ENCODE assay signal across 18 cellular contexts in genomic region chrX:15549189-15550012, GRCh38. TPM values are rescaled to one million over a fixed set of nuclear protein-coding genes. Genes with fewer than 3 reads are reported as not detected.
DNase-seq lines count a peak whose midpoint lies in the region; ATAC-seq, FAIRE-seq and TF ChIP-seq lines count a peak whose summit lies in the region.
"Had no signal": no experiment of that assay in that cellular context is flagged by ENCODE, and none has a peak within 500 bp of the region (broad histone marks: within the 10 kb centered on the region; RNA-seq: fewer than 3 reads in every experiment).

No MANE protein-coding gene starts in this region.

- BruUV-seq in K562 (replicated peaks; lab: Mats Ljungman, UMichigan): no TSS peak

- H4K20me1 ChIP-seq in K562 (replicated peaks; ENCODE audit: control insufficient read depth, insufficient read depth, low read length): no peaks in the 10 kb centered on the region

- H3K4me3 ChIP-seq in HL-60 (replicated peaks; ENCODE audit: insufficient read depth, low read length): no peak overlapping the region
- no peak overlapping the region for H3K4me3 ChIP-seq in NB4 (ENCODE audit: low read depth, low read length)
- H3K4me3 ChIP-seq in K562: peak overlapping the region; percentile 24; the same call in 1 of the 2 replicates
- H3K4me3 ChIP-seq in tibial nerve: no peak overlapping the region
- H3K4me3 ChIP-seq: PC-9 had no signal

- 4% methylated on average over 8 of the region's 8 CpGs for WGBS in K562 (ENCODE audit: insufficient coverage, low coverage, missing lambda C conversion rate)
- 76 to 86% methylated on average over 6 to 8 of the region's 8 CpGs for WGBS in tibial nerve, 2 donors

- H3K27me3 ChIP-seq in HL-60 (ENCODE audit: insufficient read depth, poor library complexity, severe bottlenecking): peaks cover 5% of the 10 kb centered on the region
- H3K27me3 ChIP-seq in K562 (ENCODE audit: control insufficient read depth in 2 of 2, insufficient read depth in 2 of 2, low read length in 2 of 2): no peaks in the 10 kb centered on the region
- H3K27me3 ChIP-seq in tibial nerve: peaks cover 0 to 6% of the 10 kb centered on the region in 2 donors

- peaks cover 8 to 33% of the 10 kb centered on the region in 2 experiments for H3K4me1 ChIP-seq in K562 (replicated peaks in 1 of 2; ENCODE audit: control insufficient read depth in 2 of 2, insufficient read depth in 2 of 2, low read length in 2 of 2)
- H3K4me1 ChIP-seq in tibial nerve: no peaks in the 10 kb centered on the region

- CTCF ChIA-PET in K562 (lab: Yijun Ruan, JAX; ENCODE audit: low intra/inter-chr PET ratio): no interaction called here

- H3K9me3 ChIP-seq in K562 (replicated peaks; ENCODE audit: control insufficient read depth, insufficient read depth, low read depth, low read length): no peaks in the 10 kb centered on the region
- no peaks in the 10 kb centered on the region for H3K9me3 ChIP-seq in tibial nerve

- peak overlapping the region; percentile 72 for H2AFZ ChIP-seq in K562 (ENCODE audit: low read depth, low read length)
- H2AFZ ChIP-seq: PC-9 had no signal

- peaks cover 4% of the 10 kb centered on the region; the same call in 2 of the 3 replicates for H3K79me2 ChIP-seq in K562 (ENCODE audit: control insufficient read depth, insufficient read depth, low read length)

- no peaks in the 10 kb centered on the region for H3K9me1 ChIP-seq in K562 (ENCODE audit: control insufficient read depth, insufficient read depth, low read length)

- peak; percentile 93 for FAIRE-seq in K562 (lab: Jason Lieb, UNC)

- POLR2A ChIA-PET in K562 (lab: Yijun Ruan, JAX): no interaction called here

- TF ChIP-seq EP300 in K562 (IDR thresholded peaks at IDR 0.05; ENCODE audit: low read length): peak; percentile 71
- TF ChIP-seq EP300 in tibial nerve (IDR thresholded peaks at IDR 0.05): no peak

- no peak for TF ChIP-seq RAD21 in K562 (CRISPR knock-in tag; conservative IDR thresholded peaks at IDR 0.05 in 1 of 2, IDR thresholded peaks at IDR 0.05 in 1 of 2)

- TF ChIP-seq POLR2A in NB4 (IDR thresholded peaks at IDR 0.05; ENCODE audit: extremely low read depth, insufficient read length) (no peak), K562 (conservative IDR thresholded peaks at IDR 0.05) (no peak), tibial nerve (IDR thresholded peaks at IDR 0.05) (no peak)

- H3K4me2 ChIP-seq in K562 (ENCODE audit: insufficient read depth, low read length): peak overlapping the region; percentile 75
- H3K4me2 ChIP-seq: PC-9 had no signal

- H3K9ac ChIP-seq in K562 (ENCODE audit: insufficient read depth in 1 of 2, low read depth in 2 of 2, low read length in 2 of 2): peak overlapping the region; percentile 50 to 72; a peak in 3 of 4 replicates

- ATAC-seq in K562 (peak; percentile 86), GM21737 (IDR thresholded peaks at IDR 0.05; ENCODE audit: unreplicated experiment) (no peak)

- DNase-seq in HL-60 (ENCODE audit: low read depth in 1 of 2, low spot score in 1 of 2) (peak; percentile 2 to 16), NB4 (ENCODE audit: low read depth) (peak; percentile 9), K562 (ENCODE audit: extremely low read depth in 1 of 4, low spot score in 3 of 4) (peak; percentile 14 to 80 (median 47)), posterior vena cava (ENCODE audit: low spot score) (peak; percentile 82), tibial nerve (ENCODE audit: low spot score in 2 of 2) (no peak)
- no peak for DNase-seq in stimulated activated naive CD4-positive, alpha-beta T cell (lab: John Stamatoyannopoulos, UW)
- DNase-seq: C1 segment of cervical spinal cord; CD8-positive, alpha-beta memory T cell; H7; HFFc6; NCI-H1105 treated with DMSO at 0.1 percent for 48 hours; NCI-H1694 treated with DMSO at 0.1 percent for 48 hours; NCI-H510A; NCI-H774; PC-9 had no signal

- TF ChIP-seq CTCF in HL-60 (IDR thresholded peaks at IDR 0.05; ENCODE audit: insufficient read depth, low read length): no peak
- no peak for TF ChIP-seq CTCF in NB4 (IDR thresholded peaks at IDR 0.05; ENCODE audit: low read depth, low read length)
- TF ChIP-seq CTCF in K562 (IDR thresholded peaks at IDR 0.05 in 2 of 3, conservative IDR thresholded peaks at IDR 0.05 in 1 of 3; ENCODE audit: insufficient read depth in 2 of 3, low read depth in 1 of 3, low read length in 3 of 3): no peak
- no peak for TF ChIP-seq CTCF in tibial nerve (IDR thresholded peaks at IDR 0.05)

- no peaks in the 10 kb centered on the region for H3K36me3 ChIP-seq in K562 (ENCODE audit: control insufficient read depth, insufficient read depth, low read length)
- H3K36me3 ChIP-seq in tibial nerve: no peaks in the 10 kb centered on the region

- in situ Hi-C loops in K562 (cut with MboI): no loop called here

- intact Hi-C loops in K562 (cut with micrococcal nuclease) (no loop called here), posterior vena cava (cut with DNase I) (no loop called here)

- H3K27ac ChIP-seq in HL-60 (replicated peaks) (no peak overlapping the region; the same call in 1 of the 2 replicates), K562 (ENCODE audit: extremely low read depth, low read depth, low read length) (peak overlapping the region; percentile 64), tibial nerve (no peak overlapping the region)
- H3K27ac ChIP-seq: PC-9, RWPE1 had no signal

TF ChIP-seq in K562, 482 proteins besides CTCF, POLR2A, EP300 and RAD21 (continues in another document):
- TF ChIP-seq JUND (IDR thresholded peaks at IDR 0.05; ENCODE audit: borderline replicate concordance, low read depth, low read length) (peak; percentile 56), JUND (tag; IDR thresholded peaks at IDR 0.05; ENCODE audit: borderline replicate concordance, low read depth, low read length) (peak; percentile 18; the same call in 1 of the 3 replicates)

RNA-seq across cellular contexts. Expression of gene BMX, which starts 48.8 kb away (rescaled TPM):
- total RNA-seq in K562 (2011; cell fraction: chromatin; rRNA removed; ENCODE audit: low replicate concordance): 0.16 and 0.32 TPM in 2 replicates
- total RNA-seq in K562 (2011; cell fraction: nucleolus; rRNA removed): not detected in 2 replicates
- total RNA-seq in K562 (2011; cell fraction: nucleoplasm; rRNA removed): 0.37 and 0.69 TPM in 2 replicates
- total RNA-seq in K562 (2014; rRNA removed): 0.45 and 0.61 TPM in 2 replicates
- total RNA-seq in K562 (2014; rRNA removed; fragmentation: Illumina TruSeq; extraction: Trizol): 2.0 and 2.3 TPM in 2 replicates
- 0.75 and 0.98 TPM in 2 replicates for total RNA-seq in K562 (2015; rRNA removed; fragmentation: Illumina TruSeq; extraction: Trizol)
- 1.3 and 1.4 TPM in 2 replicates for total RNA-seq in K562 (2021)
- 1.1 and 3.1 TPM in 2 replicates for polyA plus RNA-seq in K562 (2011; rRNA removed)
- 0.50 and 0.57 TPM in 2 replicates for polyA plus RNA-seq in K562 (2011; cell fraction: cytosol; rRNA removed)
- polyA plus RNA-seq in K562 (2011; cell fraction: nucleus; rRNA removed): 0.48 and 0.80 TPM in 2 replicates
- 0.93 and 1.2 TPM in 2 replicates for polyA plus RNA-seq in K562 (2012)
- polyA plus RNA-seq in K562 (2014; fragmentation: Illumina TruSeq; extraction: Trizol): 0.87 and 1.1 TPM in 2 replicates
- 1 to 10 TPM; 4.2 TPM for polyA plus RNA-seq in K562 (2014; fragmentation: Nextera tagmentation; extraction: Ambion mirVana)
- polyA plus RNA-seq in K562 (2014; rRNA removed): 1.6 and 1.8 TPM in 2 replicates
- 0.42 TPM in 1 of 2 replicates, not detected in the other for polyA minus RNA-seq in K562 (2011; rRNA and poly(A)+ RNA removed)
- polyA minus RNA-seq in K562 (2011; cell fraction: cytosol; rRNA and poly(A)+ RNA removed): not detected in 2 replicates
- 0.27 TPM in 1 of 2 replicates, not detected in the other for polyA minus RNA-seq in K562 (2011; cell fraction: nucleus; rRNA and poly(A)+ RNA removed)
- 1 to 10 TPM; 4.4 to 7.0 TPM for total RNA-seq in posterior vena cava
- 1 to 10 TPM; 1.8 to 5.9 (median 3.4) TPM for total RNA-seq in tibial nerve
- total RNA-seq: CD8-positive, alpha-beta memory T cell; H7; HFFc6; M059J; PC-9 had no signal
- polyA plus RNA-seq: CD8-positive, alpha-beta memory T cell had no signal

RNA-seq across cellular contexts. Expression of gene ACE2, which starts 51.4 kb away (rescaled TPM):
- not detected in 2 replicates for total RNA-seq in K562 (2011; cell fraction: chromatin; rRNA removed; ENCODE audit: low replicate concordance)
- 0.53 TPM in 1 of 2 replicates, not detected in the other for total RNA-seq in K562 (2011; cell fraction: nucleolus; rRNA removed)
- total RNA-seq in K562 (2011; cell fraction: nucleoplasm; rRNA removed): not detected in 2 replicates
- total RNA-seq in K562 (2014; rRNA removed) (not detected in 2 replicates), K562 (2014; rRNA removed; fragmentation: Illumina TruSeq; extraction: Trizol) (0.07 TPM in 1 of 2 replicates, not detected in the other), K562 (2015; rRNA removed; fragmentation: Illumina TruSeq; extraction: Trizol) (0.04 TPM in 1 of 2 replicates, not detected in the other), K562 (2021) (not detected in 2 replicates), posterior vena cava (1 to 10 TPM; 1.0 to 1.6 TPM), tibial nerve (1 to 10 TPM in 2 of 4 donors, under 1 TPM in 2; 0.30 to 1.1 (median 0.92) TPM)
- polyA plus RNA-seq in K562 (2011; rRNA removed) (0.03 TPM in 1 of 2 replicates, not detected in the other), K562 (2014; fragmentation: Illumina TruSeq; extraction: Trizol) (0.09 TPM in 1 of 2 replicates, not detected in the other), K562 (2014; fragmentation: Nextera tagmentation; extraction: Ambion mirVana) (not detected), K562 (2014; rRNA removed) (not detected in 2 replicates)
- polyA plus RNA-seq in K562 (2011; cell fraction: cytosol; rRNA removed): not detected in 2 replicates
- not detected in 2 replicates for polyA plus RNA-seq in K562 (2011; cell fraction: nucleus; rRNA removed)
- not detected in 2 replicates for polyA plus RNA-seq in K562 (2012)
- not detected in 2 replicates for polyA minus RNA-seq in K562 (2011; rRNA and poly(A)+ RNA removed)
- polyA minus RNA-seq in K562 (2011; cell fraction: cytosol; rRNA and poly(A)+ RNA removed): not detected in 2 replicates
- not detected in 2 replicates for polyA minus RNA-seq in K562 (2011; cell fraction: nucleus; rRNA and poly(A)+ RNA removed)
- total RNA-seq: CD8-positive, alpha-beta memory T cell; HFFc6 had no signal
- polyA plus RNA-seq: CD8-positive, alpha-beta memory T cell had no signal

RNA-seq across cellular contexts. Expression of gene PIR, which starts 56.3 kb away (rescaled TPM):
- 5.3 and 6.1 TPM in 2 replicates for total RNA-seq in K562 (2011; cell fraction: chromatin; rRNA removed; ENCODE audit: low replicate concordance)
- 2.8 and 4.6 TPM in 2 replicates for total RNA-seq in K562 (2011; cell fraction: nucleolus; rRNA removed)
- total RNA-seq in K562 (2011; cell fraction: nucleoplasm; rRNA removed): 4.3 and 5.1 TPM in 2 replicates
- total RNA-seq in K562 (2014; rRNA removed): 6.9 and 7.5 TPM in 2 replicates
- 10.2 and 11.9 TPM in 2 replicates for total RNA-seq in K562 (2014; rRNA removed; fragmentation: Illumina TruSeq; extraction: Trizol)
- total RNA-seq in K562 (2015; rRNA removed; fragmentation: Illumina TruSeq; extraction: Trizol): 9.4 and 10.7 TPM in 2 replicates
- 8.3 and 9.4 TPM in 2 replicates for total RNA-seq in K562 (2021)
- 14.1 and 29.8 TPM in 2 replicates for polyA plus RNA-seq in K562 (2011; rRNA removed)
- 8.7 and 10.6 TPM in 2 replicates for polyA plus RNA-seq in K562 (2011; cell fraction: cytosol; rRNA removed)
- polyA plus RNA-seq in K562 (2011; cell fraction: nucleus; rRNA removed): 6.7 and 6.9 TPM in 2 replicates
- polyA plus RNA-seq in K562 (2012): 10.9 and 12.2 TPM in 2 replicates
- polyA plus RNA-seq in K562 (2014; fragmentation: Illumina TruSeq; extraction: Trizol): 11.0 and 11.5 TPM in 2 replicates
- polyA plus RNA-seq in K562 (2014; fragmentation: Nextera tagmentation; extraction: Ambion mirVana): 10 to 100 TPM; 25.1 to 27.3 TPM
- 7.7 and 11.4 TPM in 2 replicates for polyA plus RNA-seq in K562 (2014; rRNA removed)
- polyA minus RNA-seq in K562 (2011; rRNA and poly(A)+ RNA removed): 5.7 and 11.2 TPM in 2 replicates
- 5.8 and 7.7 TPM in 2 replicates for polyA minus RNA-seq in K562 (2011; cell fraction: cytosol; rRNA and poly(A)+ RNA removed)
- 4.8 and 5.5 TPM in 2 replicates for polyA minus RNA-seq in K562 (2011; cell fraction: nucleus; rRNA and poly(A)+ RNA removed)
- 10 to 100 TPM; 10.4 to 12.2 TPM for total RNA-seq in posterior vena cava
- 10 to 100 TPM; 10.6 to 27.6 (median 23.4) TPM for total RNA-seq in tibial nerve

Comparison
In these comparisons a context has a peak if more than half of its experiments do, and no peak if none do; other contexts are left out.
1. DNase-seq: peak in HL-60 (2 of 2), NB4 (single experiment), K562 (4 of 4) and posterior vena cava (single experiment); none in tibial nerve (0 of 2) and stimulated activated naive CD4-positive, alpha-beta T cell (0 of 6).